In genomic region chr5:175597718-175598117, GRCh38 we compare ENCODE assay signal across 15 cellular contexts.
A peak's percentile ranks its signal among the peaks of the same experiment; 100 is the strongest.
DNase-seq lines count a peak whose midpoint lies in the region; ATAC-seq and TF ChIP-seq lines count a peak whose summit lies in the region.
"Had no signal": no experiment of that assay in that cellular context is flagged by ENCODE, and none has a peak within 500 bp of the region (broad histone marks: within the 10 kb centered on the region; RNA-seq: fewer than 3 reads in every experiment).

No MANE protein-coding gene starts in this region.

- no peaks in the 10 kb centered on the region for H3K27me3 ChIP-seq in cardiac muscle cell

- H3K4me3 ChIP-seq in cardiac muscle cell (no peak overlapping the region), mucosa of descending colon (no peak overlapping the region)

- H3K4me1 Mint-ChIP-seq in progenitor cell of endocrine pancreas (ENCODE audit: low read depth) (peaks cover 5% of the 10 kb centered on the region), HFFc6 (ENCODE audit: low read depth) (no peaks in the 10 kb centered on the region)
- H3K4me1 Mint-ChIP-seq: IgD-negative memory B cell had no signal

- H3K27ac ChIP-seq in cardiac muscle cell, result peak overlapping the region; percentile 95

- H3K9me3 Mint-ChIP-seq in progenitor cell of endocrine pancreas (ENCODE audit: low read depth), result no peaks in the 10 kb centered on the region
- peaks cover 27% of the 10 kb centered on the region for H3K9me3 Mint-ChIP-seq in HFFc6

- H3K9me3 ChIP-seq in cardiac muscle cell (ENCODE audit: low read depth) (no peaks in the 10 kb centered on the region), mucosa of descending colon (no peaks in the 10 kb centered on the region)

- no peak overlapping the region for H3K27ac Mint-ChIP-seq in progenitor cell of endocrine pancreas
- H3K27ac Mint-ChIP-seq in HFFc6, result no peak overlapping the region
- H3K27ac Mint-ChIP-seq: CD4-positive, alpha-beta memory T cell; IgD-negative memory B cell had no signal

- TF ChIP-seq CTCF in cardiac muscle cell (IDR thresholded peaks at IDR 0.05; ENCODE audit: low read depth, low read length), result no peak
- TF ChIP-seq CTCF in mucosa of descending colon (IDR thresholded peaks at IDR 0.05), result no peak
- TF ChIP-seq CTCF in progenitor cell of endocrine pancreas (IDR thresholded peaks at IDR 0.05; ENCODE audit: unreplicated experiment), result no peak
- TF ChIP-seq CTCF in HFFc6 (IDR thresholded peaks at IDR 0.05), result no peak

- H3K4me3 Mint-ChIP-seq in progenitor cell of endocrine pancreas (ENCODE audit: low read depth) (no peak overlapping the region), HFFc6 (no peak overlapping the region)
- H3K4me3 Mint-ChIP-seq: CD4-positive, alpha-beta memory T cell; IgD-negative memory B cell had no signal

- intact Hi-C loops in mucosa of descending colon (cut with DNase I, micrococcal nuclease), result no loop called here

- H3K36me3 Mint-ChIP-seq in progenitor cell of endocrine pancreas (ENCODE audit: insufficient read depth) (no peaks in the 10 kb centered on the region), HFFc6 (ENCODE audit: low read depth) (no peaks in the 10 kb centered on the region)
- H3K36me3 Mint-ChIP-seq: CD4-positive, alpha-beta memory T cell; IgD-negative memory B cell had no signal

- H3K4me1 ChIP-seq in cardiac muscle cell (ENCODE audit: low read depth) (peaks cover 37% of the 10 kb centered on the region), mucosa of descending colon (ENCODE audit: low read depth) (no peaks in the 10 kb centered on the region)

- H3K27me3 Mint-ChIP-seq in progenitor cell of endocrine pancreas (peaks cover 7% of the 10 kb centered on the region), HFFc6 (ENCODE audit: insufficient read depth) (no peaks in the 10 kb centered on the region; the same call in none of the 2 replicates)

- ATAC-seq in mucosa of descending colon, result peak; percentile 22
- ATAC-seq: SK-N-SH treated with all-trans-retinoic acid at 6 μM for 48 hours had no signal

- H3K36me3 ChIP-seq in cardiac muscle cell (no peaks in the 10 kb centered on the region), mucosa of descending colon (ENCODE audit: low read depth) (no peaks in the 10 kb centered on the region)

- peak; percentile 0 for DNase-seq in NCI-H1092 treated with DMSO at 0.1 percent for 48 hours (lab: John Stamatoyannopoulos, UW)
- no peak for DNase-seq in NCI-H1092 (lab: John Stamatoyannopoulos, UW)
- DNase-seq in NCI-H345 treated with DMSO at 0.1 percent for 48 hours (lab: John Stamatoyannopoulos, UW; ENCODE audit: unreplicated experiment), result peak; percentile 8
- peak in 1 of 2 donors; percentile 49 for DNase-seq in cardiac muscle cell (ENCODE audit: low read depth in 1 of 2, low spot score in 1 of 2)
- no peak for DNase-seq in mucosa of descending colon
- no peak for DNase-seq in progenitor cell of endocrine pancreas (ENCODE audit: low spot score, unreplicated experiment)
- no peak for DNase-seq in HuH-7 (ENCODE audit: low spot score)
- no peak for DNase-seq in HFFc6
- DNase-seq: 8988T; CD4-positive, alpha-beta memory T cell; Kasumi-1; NCI-H187; NCI-H446 treated with DMSO at 0.1 percent for 48 hours had no signal

Comparison
In these comparisons a context has a peak if more than half of its experiments do, and no peak if none do; other contexts are left out.
1. DNase-seq: peak in NCI-H1092 treated with DMSO at 0.1 percent for 48 hours (single experiment) and NCI-H345 treated with DMSO at 0.1 percent for 48 hours (single experiment); none in NCI-H1092 (single experiment), mucosa of descending colon (0 of 3), progenitor cell of endocrine pancreas (single experiment), HuH-7 (single experiment) and HFFc6 (single experiment).